Comparison of ENCODE assay signal across 20 cellular contexts in genomic region chr15:100429116-100429728, GRCh38.
DNase-seq lines count a peak whose midpoint lies in the region; ATAC-seq, FAIRE-seq and TF ChIP-seq lines count a peak whose summit lies in the region.
"Had no signal": no experiment of that assay in that cellular context is flagged by ENCODE, and none has a peak within 500 bp of the region (broad histone marks: within the 10 kb centered on the region; RNA-seq: fewer than 3 reads in every experiment).

No MANE protein-coding gene starts in this region.

- TF ChIP-seq POLR2A in A549 (IDR thresholded peaks at IDR 0.05; ENCODE audit: low read length) = no peak
- no peak for TF ChIP-seq POLR2A in GM12892 (IDR thresholded peaks at IDR 0.05; ENCODE audit: low read depth, low read length)

- POLR2A ChIA-PET in A549 (lab: Yijun Ruan, JAX) = no interaction called here

- TF ChIP-seq CTCF in A549 (IDR thresholded peaks at IDR 0.05) (no peak), fibroblast of pulmonary artery (IDR thresholded peaks at IDR 0.05; ENCODE audit: low read length, missing control alignments) (no peak), liver (IDR thresholded peaks at IDR 0.05; ENCODE audit: low read depth, low read length, missing input control) (no peak), psoas muscle (IDR thresholded peaks at IDR 0.05) (no peak)

- FAIRE-seq in A549 (lab: Jason Lieb, UNC) (peak; percentile 36), GM12892 (lab: Jason Lieb, UNC) (no peak)
- FAIRE-seq: GM12878, RCC 7860 had no signal

- H3K4me3 ChIP-seq in A549 (no peak overlapping the region), fibroblast of pulmonary artery (replicated peaks; ENCODE audit: low read depth, low read length) (no peak overlapping the region), liver (ENCODE audit: low read depth in 1 of 3, low read length in 3 of 3) (no peak overlapping the region), psoas muscle (no peak overlapping the region)
- H3K4me3 ChIP-seq: BLaER1 treated with 17β-estradiol and CSF1 and Interleukin-3, amounts not matched to agents 10 nM and 100 nM; GM12878 had no signal

- H3K36me3 ChIP-seq in liver (ENCODE audit: control insufficient read depth in 4 of 4, insufficient read depth in 3 of 4, low read depth in 1 of 4, low read length in 3 of 4) = no peaks in the 10 kb centered on the region
- H3K36me3 ChIP-seq in psoas muscle (ENCODE audit: insufficient read depth in 1 of 2, low read depth in 1 of 2) = no peaks in the 10 kb centered on the region
- H3K36me3 ChIP-seq: BLaER1 treated with 17β-estradiol and CSF1 and Interleukin-3, amounts not matched to agents 10 nM and 100 nM had no signal

- H3K27ac ChIP-seq in A549 (no peak overlapping the region), liver (ENCODE audit: low read depth in 1 of 2, low read length in 2 of 2) (no peak overlapping the region), psoas muscle (peak overlapping the region; percentile 43)
- H3K27ac ChIP-seq: BLaER1 treated with 17β-estradiol and CSF1 and Interleukin-3, amounts not matched to agents 10 nM and 100 nM had no signal

- H3K4me1 ChIP-seq in A549 (no peaks in the 10 kb centered on the region), liver (ENCODE audit: control insufficient read depth in 4 of 4, insufficient read depth in 4 of 4, low read length in 3 of 4) (no peaks in the 10 kb centered on the region), psoas muscle (peaks cover 21% of the 10 kb centered on the region)
- H3K4me1 ChIP-seq: BLaER1 treated with 17β-estradiol and CSF1 and Interleukin-3, amounts not matched to agents 10 nM and 100 nM had no signal

- 42% methylated on average over 8 of the region's 8 CpGs for WGBS in A549 (ENCODE audit: missing lambda C conversion rate)
- 46% methylated on average over 8 of the region's 8 CpGs for WGBS in liver
- WGBS in psoas muscle, 3 donors = 43 to 50% (median 45%) methylated on average over 8 of the region's 8 CpGs

- intact Hi-C loops in psoas muscle (cut with DNase I) = no loop called here

- no peaks in the 10 kb centered on the region for H3K27me3 ChIP-seq in liver (ENCODE audit: control insufficient read depth in 4 of 4, insufficient read depth in 4 of 4, low read length in 3 of 4)
- no peaks in the 10 kb centered on the region for H3K27me3 ChIP-seq in psoas muscle (ENCODE audit: insufficient read depth in 3 of 3, low read length in 2 of 3)
- H3K27me3 ChIP-seq: BLaER1 treated with 17β-estradiol and CSF1 and Interleukin-3, amounts not matched to agents 10 nM and 100 nM had no signal

- H3K9me3 ChIP-seq in A549 = no peaks in the 10 kb centered on the region
- peaks cover 0 to 8% (median 2%) of the 10 kb centered on the region in 4 donors for H3K9me3 ChIP-seq in liver (ENCODE audit: control insufficient read depth in 4 of 4, low read length in 3 of 4)
- no peaks in the 10 kb centered on the region for H3K9me3 ChIP-seq in psoas muscle

- CTCF ChIA-PET in A549 (lab: Yijun Ruan, JAX) = no interaction called here

- no peak overlapping the region for H3K4me2 ChIP-seq in A549
- H3K4me2 ChIP-seq: BLaER1 treated with 17β-estradiol and CSF1 and Interleukin-3, amounts not matched to agents 10 nM and 100 nM had no signal

- ATAC-seq in A549 (peak in 1 of 2 experiments; percentile 11; a peak in 1 of 6 replicates), psoas muscle (peak; percentile 81 to 89 (median 84)), GM18861 (IDR thresholded peaks at IDR 0.05; ENCODE audit: unreplicated experiment) (no peak)
- ATAC-seq: CD8-positive, alpha-beta T cell; GM12878; HCT116 had no signal

- DNase-seq in A549 (ENCODE audit: low read depth in 1 of 2, low spot score in 1 of 2) (no peak), fibroblast of pulmonary artery (ENCODE audit: low read depth) (peak; percentile 2), psoas muscle (peak; percentile 48 to 86), A172 (ENCODE audit: low spot score) (no peak), GM12892 (ENCODE audit: insufficient read length) (no peak)
- DNase-seq: Calu3; CD8-positive, alpha-beta T cell; GF-D8; GOT3; NCI-H1092 treated with DMSO at 0.1 percent for 48 hours; NCI-H146; NCI-H2081; NK-92 treated with Interleukin-12 subunit alpha and Interleukin-12 subunit beta, amount 100 ng/mL, for 24 hours; SHP77 had no signal

- no peak overlapping the region for H3K9ac ChIP-seq in liver (ENCODE audit: low read depth in 1 of 2, low read length in 2 of 2)
- H3K9ac ChIP-seq: BLaER1 treated with 17β-estradiol and CSF1 and Interleukin-3, amounts not matched to agents 10 nM and 100 nM had no signal

- TF ChIP-seq RAD21 in A549 (conservative IDR thresholded peaks at IDR 0.05 in 1 of 2, IDR thresholded peaks at IDR 0.05 in 1 of 2) (no peak), liver (IDR thresholded peaks at IDR 0.05) (peak; percentile 30 to 39)

- TF ChIP-seq EP300 in A549 (IDR thresholded peaks at IDR 0.05) = no peak

TF ChIP-seq in A549, 52 proteins besides CTCF, POLR2A, EP300 and RAD21:
- TF ChIP-seq ELK1 (IDR thresholded peaks at IDR 0.05; ENCODE audit: low read depth, low read length) (no peak), CEBPB (IDR thresholded peaks at IDR 0.05) (0 out of 4 replicates have a peak, but pooled peaks of 1 of the 2 experiments have one; percentile 6)

TF ChIP-seq in liver, 16 proteins besides CTCF, POLR2A, EP300 and RAD21:
- peak in 1 of 2 donors; percentile 53 for TF ChIP-seq JUND (IDR thresholded peaks at IDR 0.05)
- TF ChIP-seq ATF3 (IDR thresholded peaks at IDR 0.05) = no peak
- peak; percentile 24 for TF ChIP-seq HNF4G (IDR thresholded peaks at IDR 0.05)
- TF ChIP-seq RXRA (IDR thresholded peaks at IDR 0.05) = peak in 1 of 2 donors; percentile 67
- no peak for TF ChIP-seq TAF1 (conservative IDR thresholded peaks at IDR 0.05)
- TF ChIP-seq YY1 (IDR thresholded peaks at IDR 0.05) = no peak
- TF ChIP-seq ZBTB33 (IDR thresholded peaks at IDR 0.05) = no peak
- no peak for TF ChIP-seq FOXA1 (IDR thresholded peaks at IDR 0.05)
- no peak for TF ChIP-seq NR2F2 (IDR thresholded peaks at IDR 0.05)
- no peak for TF ChIP-seq EGR1 (IDR thresholded peaks at IDR 0.05; ENCODE audit: low read depth in 2 of 2)
- no peak for TF ChIP-seq REST (IDR thresholded peaks at IDR 0.05)
- peak; percentile 80 to 82 for TF ChIP-seq HNF4A (conservative IDR thresholded peaks at IDR 0.05)
- no peak for TF ChIP-seq GABPA (IDR thresholded peaks at IDR 0.05 in 1 of 2, conservative IDR thresholded peaks at IDR 0.05 in 1 of 2)
- TF ChIP-seq FOXA2 (IDR thresholded peaks at IDR 0.05) = no peak
TF ChIP-seq in liver: peak in this region for 4.

Comparison
In these comparisons a context has a peak if more than half of its experiments do, and no peak if none do; other contexts are left out.
1. DNase-seq: peak in fibroblast of pulmonary artery (single experiment) and psoas muscle (2 of 2); none in A549 (0 of 2), A172 (single experiment) and GM12892 (single experiment).